ENCODE assay signal across 26 cellular contexts in the genomic region with DNA sequence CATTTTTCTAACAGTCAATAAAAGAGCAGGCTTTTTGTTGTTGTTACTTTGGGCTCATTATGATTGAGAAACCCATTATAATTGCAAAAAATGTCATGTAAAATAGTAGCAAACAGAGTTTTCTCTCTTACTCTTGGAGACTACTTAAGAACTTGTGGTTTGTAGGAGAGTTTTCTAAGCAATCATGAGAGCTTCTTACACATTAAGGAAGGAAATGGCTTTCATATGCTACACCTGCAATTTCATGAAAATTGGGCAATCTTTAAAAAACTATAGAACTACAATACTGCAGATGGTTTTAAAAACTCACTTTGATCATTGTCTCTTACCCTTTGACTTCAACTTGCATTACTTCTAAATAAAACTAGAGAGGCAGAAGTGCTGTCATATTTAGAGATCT.
"Had no signal": no experiment of that assay in that cellular context is flagged by ENCODE, and none has a peak within 500 bp of the region (broad histone marks: within the 10 kb centered on the region; RNA-seq: fewer than 3 reads in every experiment).

No MANE protein-coding gene starts in this region.

- H3K36me3 ChIP-seq: adrenal gland, Peyer's patch, SJSA1 had no signal

- H3K9me3 ChIP-seq: adrenal gland, Peyer's patch, SJSA1 had no signal

- DNase-seq: activated CD4-positive, alpha-beta T cell treated with anti-CD3 and anti-CD28 coated beads for 48 hours; activated CD4-positive, alpha-beta T cell treated with anti-CD3 and anti-CD28 coated beads, Interleukin-2, amount 50 U/mL, for 4 hours; activated CD4-positive, CD25-positive, alpha-beta regulatory T cell treated with anti-CD3 and anti-CD28 coated beads, Interleukin-2, amount 50 U/mL, for 72 hours; activated CD8-positive, alpha-beta memory T cell treated with anti-CD3 and anti-CD28 coated beads, Interleukin-2, amount 50 U/mL, for 48 hours; activated CD8-positive, alpha-beta T cell treated with anti-CD3 and anti-CD28 coated beads, Interleukin-2, amount 10 ng/mL, durations not matched to agents 7 days and 5 days; activated naive CD4-positive, alpha-beta T cell treated with anti-CD3 and anti-CD28 coated beads, Interleukin-2, amount 50 U/mL, for 16 hours; activated naive CD8-positive, alpha-beta T cell treated with anti-CD3 and anti-CD28 coated beads, Interleukin-2, amount 10 ng/mL, durations not matched to agents 7 days and 5 days; activated T-cell treated with anti-CD3 and anti-CD28 coated beads, Interleukin-2, amount 50 U/mL, for 1 hour; adrenal gland; anterior cingulate cortex; cerebellar nuclear complex; Karpas-422; NCI-H1092; NCI-H1417 treated with DMSO at 0.1 percent for 48 hours; NCI-H187; NCI-H2081; NCI-H446; NCI-H524; NCI-H748 treated with DMSO at 0.1 percent for 48 hours; NK-92 treated with Interleukin-12 subunit alpha and Interleukin-12 subunit beta, amount 100 ng/mL, for 24 hours; Peyer's patch; SHP77 had no signal

- H3K4me1 ChIP-seq: adrenal gland, Peyer's patch, SJSA1 had no signal

- H3K9me3 Mint-ChIP-seq: T-helper 1 cell treated with Interleukin-12 subunit alpha and Interleukin-12 subunit beta and Interleukin-4 antibody, amounts not matched to agents 30 μg/mL and 1 μg/mL, for 36 hours; WTC11 had no signal

- H3K36me3 Mint-ChIP-seq: activated naive CD8-positive, alpha-beta T cell treated with anti-CD3 and anti-CD28 coated beads, Interleukin-2, amount 10 ng/mL, durations not matched to agents 7 days and 5 days; WTC11 had no signal

- H3K4me3 Mint-ChIP-seq: activated CD8-positive, alpha-beta T cell treated with anti-CD3 and anti-CD28 coated beads, Interleukin-2, amount 10 ng/mL, durations not matched to agents 7 days and 5 days; activated naive CD8-positive, alpha-beta T cell treated with anti-CD3 and anti-CD28 coated beads, Interleukin-2, amount 10 ng/mL, durations not matched to agents 7 days and 5 days; T-helper 1 cell treated with Interleukin-12 subunit alpha and Interleukin-12 subunit beta and Interleukin-4 antibody, amounts not matched to agents 30 μg/mL and 1 μg/mL, for 36 hours; WTC11 had no signal

- H3K27ac ChIP-seq: adrenal gland, Peyer's patch, SJSA1 had no signal

- H3K4me3 ChIP-seq: adrenal gland, Peyer's patch, SJSA1 had no signal

- H3K27me3 ChIP-seq: adrenal gland, Peyer's patch, SJSA1 had no signal

- H3K27ac Mint-ChIP-seq: activated CD8-positive, alpha-beta T cell treated with anti-CD3 and anti-CD28 coated beads, Interleukin-2, amount 10 ng/mL, durations not matched to agents 7 days and 5 days; activated naive CD8-positive, alpha-beta T cell treated with anti-CD3 and anti-CD28 coated beads, Interleukin-2, amount 10 ng/mL, durations not matched to agents 7 days and 5 days; T-helper 1 cell treated with Interleukin-12 subunit alpha and Interleukin-12 subunit beta and Interleukin-4 antibody, amounts not matched to agents 30 μg/mL and 1 μg/mL, for 36 hours; WTC11 had no signal

- H3K4me1 Mint-ChIP-seq: activated naive CD8-positive, alpha-beta T cell treated with anti-CD3 and anti-CD28 coated beads, Interleukin-2, amount 10 ng/mL, durations not matched to agents 7 days and 5 days had no signal

- ATAC-seq: activated CD8-positive, alpha-beta T cell treated with anti-CD3 and anti-CD28 coated beads, Interleukin-2, amount 10 ng/mL, durations not matched to agents 7 days and 5 days; SK-N-SH treated with all-trans-retinoic acid at 6 μM for 48 hours; WTC11 had no signal

- H3K27me3 Mint-ChIP-seq: activated naive CD8-positive, alpha-beta T cell treated with anti-CD3 and anti-CD28 coated beads, Interleukin-2, amount 10 ng/mL, durations not matched to agents 7 days and 5 days had no signal
